Comparison of ENCODE assay signal across 8 cellular contexts in genomic region chr5:75037106-75037505, GRCh38. TPM values are rescaled to one million over a fixed set of nuclear protein-coding genes. Genes with fewer than 3 reads are reported as not detected.
DNase-seq lines count a peak whose midpoint lies in the region; ATAC-seq and TF ChIP-seq lines count a peak whose summit lies in the region.

No MANE protein-coding gene starts in this region.

- peaks cover 24% of the 10 kb centered on the region for H3K36me3 Mint-ChIP-seq in activated CD8-positive, alpha-beta T cell treated with anti-CD3 and anti-CD28 coated beads for 36 hours (ENCODE audit: low read depth)
- peaks cover 28% of the 10 kb centered on the region for H3K36me3 Mint-ChIP-seq in activated CD8-positive, alpha-beta T cell treated with anti-CD3 and anti-CD28 coated beads, Interleukin-2, amount 10 ng/mL, durations not matched to agents 7 days and 5 days (ENCODE audit: low read depth)
- H3K36me3 Mint-ChIP-seq in activated CD4-positive, alpha-beta T cell treated with anti-CD3 and anti-CD28 coated beads, Interleukin-2, amount 10 ng/mL, durations not matched to agents 7 days and 5 days (ENCODE audit: low read depth), result peaks cover 17% of the 10 kb centered on the region
- H3K36me3 Mint-ChIP-seq in type B pancreatic cell, result no peaks in the 10 kb centered on the region

- peak overlapping the region; percentile 31 for H3K27ac Mint-ChIP-seq in activated CD8-positive, alpha-beta T cell treated with anti-CD3 and anti-CD28 coated beads for 36 hours
- H3K27ac Mint-ChIP-seq in activated CD8-positive, alpha-beta T cell treated with anti-CD3 and anti-CD28 coated beads, Interleukin-2, amount 10 ng/mL, durations not matched to agents 7 days and 5 days, result no peak overlapping the region
- peak overlapping the region; percentile 26 for H3K27ac Mint-ChIP-seq in activated CD4-positive, alpha-beta T cell treated with anti-CD3 and anti-CD28 coated beads, Interleukin-2, amount 10 ng/mL, durations not matched to agents 7 days and 5 days
- peak overlapping the region; percentile 90 for H3K27ac Mint-ChIP-seq in type B pancreatic cell

- peak; percentile 57 for DNase-seq in activated CD8-positive, alpha-beta T cell treated with anti-CD3 and anti-CD28 coated beads for 36 hours
- DNase-seq in activated CD8-positive, alpha-beta T cell treated with anti-CD3 and anti-CD28 coated beads, Interleukin-2, amount 10 ng/mL, durations not matched to agents 7 days and 5 days, result no peak
- DNase-seq in activated CD4-positive, alpha-beta T cell treated with anti-CD3 and anti-CD28 coated beads, Interleukin-2, amount 10 ng/mL, durations not matched to agents 7 days and 5 days, result no peak
- DNase-seq in inferior parietal cortex (ENCODE audit: extremely low spot score), result peak; percentile 55
- no peak for DNase-seq in type B pancreatic cell (ENCODE audit: extremely low spot score, unreplicated experiment)
- DNase-seq in NOMO-1 (lab: John Stamatoyannopoulos, UW; ENCODE audit: unreplicated experiment in 2 of 2), result no peak
- no peak for DNase-seq in DMS153 (lab: John Stamatoyannopoulos, UW)
- DNase-seq in testis, result no peak

- H3K4me1 ChIP-seq in testis, result no peaks in the 10 kb centered on the region

- H3K9me3 ChIP-seq in testis, result no peaks in the 10 kb centered on the region

- 80 to 82% methylated on average over 4 of the region's 4 CpGs for WGBS in testis, 2 donors

- H3K4me3 ChIP-seq in testis, result no peak overlapping the region

- H3K9me3 Mint-ChIP-seq in activated CD8-positive, alpha-beta T cell treated with anti-CD3 and anti-CD28 coated beads for 36 hours, result no peaks in the 10 kb centered on the region
- peaks cover 4% of the 10 kb centered on the region for H3K9me3 Mint-ChIP-seq in activated CD8-positive, alpha-beta T cell treated with anti-CD3 and anti-CD28 coated beads, Interleukin-2, amount 10 ng/mL, durations not matched to agents 7 days and 5 days (ENCODE audit: insufficient read depth)
- peaks cover 2% of the 10 kb centered on the region for H3K9me3 Mint-ChIP-seq in activated CD4-positive, alpha-beta T cell treated with anti-CD3 and anti-CD28 coated beads, Interleukin-2, amount 10 ng/mL, durations not matched to agents 7 days and 5 days
- H3K9me3 Mint-ChIP-seq in type B pancreatic cell, result peaks cover 9% of the 10 kb centered on the region

- H3K4me1 Mint-ChIP-seq in activated CD8-positive, alpha-beta T cell treated with anti-CD3 and anti-CD28 coated beads for 36 hours (ENCODE audit: low read depth), result peaks cover 61% of the 10 kb centered on the region
- peaks cover 39% of the 10 kb centered on the region for H3K4me1 Mint-ChIP-seq in activated CD8-positive, alpha-beta T cell treated with anti-CD3 and anti-CD28 coated beads, Interleukin-2, amount 10 ng/mL, durations not matched to agents 7 days and 5 days (ENCODE audit: low read depth)
- peaks cover 34% of the 10 kb centered on the region for H3K4me1 Mint-ChIP-seq in activated CD4-positive, alpha-beta T cell treated with anti-CD3 and anti-CD28 coated beads, Interleukin-2, amount 10 ng/mL, durations not matched to agents 7 days and 5 days
- H3K4me1 Mint-ChIP-seq in type B pancreatic cell (ENCODE audit: unreplicated experiment), result no peaks in the 10 kb centered on the region

- ATAC-seq in activated CD8-positive, alpha-beta T cell treated with anti-CD3 and anti-CD28 coated beads for 36 hours, result peak; percentile 63
- ATAC-seq in activated CD8-positive, alpha-beta T cell treated with anti-CD3 and anti-CD28 coated beads, Interleukin-2, amount 10 ng/mL, durations not matched to agents 7 days and 5 days, result no peak

- intact Hi-C loops in activated CD8-positive, alpha-beta T cell treated with anti-CD3 and anti-CD28 coated beads for 36 hours (cut with micrococcal nuclease), result no loop called here
- intact Hi-C loops in testis (cut with DNase I; ENCODE audit: low total_unique reads), result no loop called here

- H3K36me3 ChIP-seq in testis (ENCODE audit: low read depth, missing control alignments), result no peaks in the 10 kb centered on the region

- CTCF ChIA-PET in activated CD8-positive, alpha-beta T cell treated with anti-CD3 and anti-CD28 coated beads for 36 hours (lab: Charles Lee), result interaction anchor here (1.2 to 2.5 kb wide), 4 partner anchors 11 to 199 kb away, joined by 3 to 7 read pairs (median 5); partner anchors contain the start of gene ANKRD31
- CTCF ChIA-PET in activated CD8-positive, alpha-beta T cell treated with anti-CD3 and anti-CD28 coated beads, Interleukin-2, amount 10 ng/mL, durations not matched to agents 7 days and 5 days (lab: Charles Lee), result interaction anchor here (1.0 to 3.7 kb wide), 2 partner anchors 9 to 13 kb away, joined by 4 to 23 read pairs; no protein-coding TSS in a partner anchor
- CTCF ChIA-PET in activated CD4-positive, alpha-beta T cell treated with anti-CD3 and anti-CD28 coated beads, Interleukin-2, amount 10 ng/mL, durations not matched to agents 7 days and 5 days (lab: Charles Lee), result interaction anchor here (0.6 to 0.8 kb wide), 3 partner anchors 32 to 1157 kb away, joined by 3 to 4 read pairs (median 3); no protein-coding TSS in a partner anchor

- no peak overlapping the region for H3K4me3 Mint-ChIP-seq in activated CD8-positive, alpha-beta T cell treated with anti-CD3 and anti-CD28 coated beads for 36 hours
- H3K4me3 Mint-ChIP-seq in activated CD8-positive, alpha-beta T cell treated with anti-CD3 and anti-CD28 coated beads, Interleukin-2, amount 10 ng/mL, durations not matched to agents 7 days and 5 days, result no peak overlapping the region
- no peak overlapping the region for H3K4me3 Mint-ChIP-seq in activated CD4-positive, alpha-beta T cell treated with anti-CD3 and anti-CD28 coated beads, Interleukin-2, amount 10 ng/mL, durations not matched to agents 7 days and 5 days
- H3K4me3 Mint-ChIP-seq in type B pancreatic cell, result peak overlapping the region; percentile 32

- H3K27ac ChIP-seq in testis, result no peak overlapping the region

- TF ChIP-seq POLR2A in testis (IDR thresholded peaks at IDR 0.05), result no peak

- H3K27me3 Mint-ChIP-seq in activated CD8-positive, alpha-beta T cell treated with anti-CD3 and anti-CD28 coated beads for 36 hours, result no peaks in the 10 kb centered on the region
- H3K27me3 Mint-ChIP-seq in activated CD8-positive, alpha-beta T cell treated with anti-CD3 and anti-CD28 coated beads, Interleukin-2, amount 10 ng/mL, durations not matched to agents 7 days and 5 days (ENCODE audit: low read depth), result no peaks in the 10 kb centered on the region
- H3K27me3 Mint-ChIP-seq in activated CD4-positive, alpha-beta T cell treated with anti-CD3 and anti-CD28 coated beads, Interleukin-2, amount 10 ng/mL, durations not matched to agents 7 days and 5 days, result no peaks in the 10 kb centered on the region
- no peaks in the 10 kb centered on the region for H3K27me3 Mint-ChIP-seq in type B pancreatic cell

- no peaks in the 10 kb centered on the region for H3K27me3 ChIP-seq in testis

- TF ChIP-seq CTCF in activated CD8-positive, alpha-beta T cell treated with anti-CD3 and anti-CD28 coated beads for 36 hours (IDR thresholded peaks at IDR 0.05), result no peak
- TF ChIP-seq CTCF in type B pancreatic cell (conservative IDR thresholded peaks at IDR 0.05) (no peak), testis (IDR thresholded peaks at IDR 0.05) (no peak)

- POLR2A ChIA-PET in activated CD8-positive, alpha-beta T cell treated with anti-CD3 and anti-CD28 coated beads for 36 hours (lab: Charles Lee), result interaction anchor here (1.1 kb wide), 1 partner anchor 17 kb away, joined by 4 read pairs; no protein-coding TSS in a partner anchor
- POLR2A ChIA-PET in activated CD8-positive, alpha-beta T cell treated with anti-CD3 and anti-CD28 coated beads, Interleukin-2, amount 10 ng/mL, durations not matched to agents 7 days and 5 days (lab: Charles Lee), result interaction anchor here (1.0 kb wide), 1 partner anchor 16 kb away, joined by 3 read pairs; no protein-coding TSS in a partner anchor
- POLR2A ChIA-PET in activated CD4-positive, alpha-beta T cell treated with anti-CD3 and anti-CD28 coated beads, Interleukin-2, amount 10 ng/mL, durations not matched to agents 7 days and 5 days (lab: Charles Lee), result no interaction called here

RNA-seq across cellular contexts. Expression of gene GCNT4, which starts 15.3 kb away (rescaled TPM):
- 1 to 10 TPM; 2.1 to 2.4 TPM for total RNA-seq in activated CD8-positive, alpha-beta T cell treated with anti-CD3 and anti-CD28 coated beads for 36 hours
- 1 to 10 TPM; 1.9 to 2.1 TPM for total RNA-seq in activated CD8-positive, alpha-beta T cell treated with anti-CD3 and anti-CD28 coated beads, Interleukin-2, amount 10 ng/mL, durations not matched to agents 7 days and 5 days
- 1 to 10 TPM; 1.7 to 2.3 TPM for total RNA-seq in activated CD4-positive, alpha-beta T cell treated with anti-CD3 and anti-CD28 coated beads, Interleukin-2, amount 10 ng/mL, durations not matched to agents 7 days and 5 days
- 7.1 and 8.3 TPM in 2 replicates for total RNA-seq in type B pancreatic cell (ENCODE audit: low replicate concordance)
- 1 to 10 TPM; 1.8 to 2.7 TPM for total RNA-seq in testis
- 2.8 TPM for polyA plus RNA-seq in testis (ENCODE audit: insufficient read depth, low read depth, low replicate concordance)

Comparison
In these comparisons a context has a peak if more than half of its experiments do, and no peak if none do; other contexts are left out.
1. DNase-seq: peak in activated CD8-positive, alpha-beta T cell treated with anti-CD3 and anti-CD28 coated beads for 36 hours (single experiment) and inferior parietal cortex (single experiment); none in activated CD8-positive, alpha-beta T cell treated with anti-CD3 and anti-CD28 coated beads, Interleukin-2, amount 10 ng/mL, durations not matched to agents 7 days and 5 days (single experiment), activated CD4-positive, alpha-beta T cell treated with anti-CD3 and anti-CD28 coated beads, Interleukin-2, amount 10 ng/mL, durations not matched to agents 7 days and 5 days (single experiment), type B pancreatic cell (single experiment), NOMO-1 (0 of 2), DMS153 (single experiment) and testis (single experiment).